ENCODE assay signal across 10 cellular contexts in the genomic region with DNA sequence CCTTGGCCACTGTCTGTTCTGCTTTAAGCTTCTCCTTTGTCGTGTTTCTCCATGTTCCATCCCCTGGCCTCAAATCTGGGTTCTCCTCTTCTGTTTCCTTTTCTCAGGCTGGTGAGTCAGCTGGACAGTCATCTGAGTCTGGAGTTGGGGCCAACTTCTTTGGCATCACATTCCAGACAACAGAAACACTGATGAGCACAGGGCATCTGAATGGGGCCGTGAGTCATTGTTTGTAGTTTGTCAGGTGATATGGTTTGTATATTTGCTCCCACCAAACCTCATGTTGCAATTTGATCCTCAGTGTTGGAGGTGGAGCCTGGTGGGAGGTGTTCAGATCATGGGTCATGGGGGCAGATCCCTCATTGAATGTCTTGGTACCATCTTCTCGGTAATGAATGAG. TPM values are rescaled to one million over a fixed set of nuclear protein-coding genes. Genes with fewer than 3 reads are reported as not detected.
A peak's percentile ranks its signal among the peaks of the same experiment; 100 is the strongest.
DNase-seq lines count a peak whose midpoint lies in the region; TF ChIP-seq lines count a peak whose summit lies in the region.
"Had no signal": no experiment of that assay in that cellular context is flagged by ENCODE, and none has a peak within 500 bp of the region (broad histone marks: within the 10 kb centered on the region; RNA-seq: fewer than 3 reads in every experiment).

No MANE protein-coding gene starts in this region.

- DNase-seq in DMS53 (lab: John Stamatoyannopoulos, UW) (peak; percentile 87), HT1080 (ENCODE audit: low read depth) (peak; percentile 97), epithelial cell of prostate (ENCODE audit: low read depth, low spot score) (peak; percentile 93), osteocyte (ENCODE audit: extremely low spot score, unreplicated experiment) (peak; percentile 30), mucosa of gallbladder (ENCODE audit: low spot score) (no peak), NCI-H2107 (lab: John Stamatoyannopoulos, UW) (no peak)
- no peak for DNase-seq in stimulated activated CD4-positive, alpha-beta T cell treated with anti-CD3 and anti-CD28 coated beads, Interleukin-2, amount 100 ng/mL, for 48 hours
- DNase-seq: caudate nucleus, NCI-H2171 treated with DMSO at 0.1 percent for 48 hours, SHP77 treated with DMSO at 0.1 percent for 48 hours had no signal

- peak overlapping the region; percentile 53 for H3K27ac ChIP-seq in epithelial cell of prostate

- no peak overlapping the region for H3K4me3 Mint-ChIP-seq in osteocyte (ENCODE audit: unreplicated experiment)

- no peak for TF ChIP-seq CTCF in osteocyte (IDR thresholded peaks at IDR 0.05)

- no peaks in the 10 kb centered on the region for H3K9me3 Mint-ChIP-seq in osteocyte (ENCODE audit: unreplicated experiment)

- no peak overlapping the region for H3K27ac Mint-ChIP-seq in osteocyte (ENCODE audit: unreplicated experiment)

- no peaks in the 10 kb centered on the region for H3K36me3 Mint-ChIP-seq in osteocyte (ENCODE audit: unreplicated experiment)

- H3K27me3 Mint-ChIP-seq in osteocyte (ENCODE audit: unreplicated experiment), result peaks cover 47% of the 10 kb centered on the region

- no peaks in the 10 kb centered on the region for H3K4me1 Mint-ChIP-seq in osteocyte (ENCODE audit: unreplicated experiment)

RNA-seq across cellular contexts. Expression of gene OLIG2, which starts 14.3 kb away (rescaled TPM):
- not detected in 2 replicates for total RNA-seq in HT1080 (2014; rRNA removed; shearing (Covaris generic))
- polyA plus RNA-seq in HT1080 (2015; cell fraction: cytosol; rRNA removed), result 0.02 TPM in 1 of 2 replicates, not detected in the other
- 0.09 TPM in 1 of 2 replicates, not detected in the other for polyA plus RNA-seq in HT1080 (2015; cell fraction: nucleus; rRNA removed)
- total RNA-seq in osteocyte (0.37 and 0.56 TPM in 2 replicates), mucosa of gallbladder (not detected)

RNA-seq across cellular contexts. Expression of gene OLIG1, which starts 58.5 kb away (rescaled TPM):
- total RNA-seq in HT1080 (2014; rRNA removed; shearing (Covaris generic)), result not detected in 2 replicates
- polyA plus RNA-seq in HT1080 (2015; cell fraction: cytosol; rRNA removed), result not detected in 2 replicates
- not detected in 2 replicates for polyA plus RNA-seq in HT1080 (2015; cell fraction: nucleus; rRNA removed)
- total RNA-seq in osteocyte (not detected in 2 replicates), mucosa of gallbladder (not detected)

Comparison
In these comparisons a context has a peak if more than half of its experiments do, and no peak if none do; other contexts are left out.
1. DNase-seq: peak in DMS53 (single experiment), HT1080 (single experiment), epithelial cell of prostate (single experiment) and osteocyte (single experiment); none in stimulated activated CD4-positive, alpha-beta T cell treated with anti-CD3 and anti-CD28 coated beads, Interleukin-2, amount 100 ng/mL, for 48 hours (0 of 2), mucosa of gallbladder (single experiment) and NCI-H2107 (single experiment).